17 cellular contexts compared by ENCODE assay signal in the genomic region with DNA sequence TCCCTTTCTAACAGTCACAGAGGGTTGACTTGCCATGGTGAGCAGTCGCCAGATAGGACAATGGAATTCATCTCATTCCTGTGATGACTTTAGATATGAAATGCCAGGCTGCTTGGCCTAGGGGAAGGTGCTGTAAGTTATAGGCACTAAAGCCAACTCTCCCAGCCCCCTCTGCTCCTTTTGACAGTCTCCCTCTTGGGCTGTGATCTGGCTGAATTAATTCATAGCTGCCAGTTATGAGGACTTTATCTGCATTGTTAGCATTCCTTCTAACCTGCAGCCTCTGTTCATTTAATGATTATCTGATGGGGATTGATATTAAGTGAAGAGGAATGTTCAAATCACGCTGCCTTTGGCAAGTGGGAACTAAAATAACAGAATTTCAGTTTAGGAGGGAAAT.
DNase-seq lines count a peak whose midpoint lies in the region; ATAC-seq, FAIRE-seq and TF ChIP-seq lines count a peak whose summit lies in the region.
"Had no signal": no experiment of that assay in that cellular context is flagged by ENCODE, and none has a peak within 500 bp of the region (broad histone marks: within the 10 kb centered on the region; RNA-seq: fewer than 3 reads in every experiment).

No MANE protein-coding gene starts in this region.

- 92% methylated on average over 2 of the region's 2 CpGs for WGBS in mammary epithelial cell (ENCODE audit: low coverage, missing lambda C conversion rate)

- peak; percentile 27 for FAIRE-seq in urothelium cell line (lab: Jason Lieb, UNC)

- no peak overlapping the region for H3K9ac ChIP-seq in mammary epithelial cell (ENCODE audit: insufficient read depth, low read length)
- H3K9ac ChIP-seq: parathyroid adenoma had no signal

- no peaks in the 10 kb centered on the region for H3K79me2 ChIP-seq in mammary epithelial cell (ENCODE audit: insufficient read depth, low read length)
- H3K79me2 ChIP-seq: hepatocyte, parathyroid adenoma had no signal

- H2AFZ ChIP-seq in mammary epithelial cell (ENCODE audit: low read depth, low read length), result no peak overlapping the region
- H2AFZ ChIP-seq: hepatocyte, parathyroid adenoma had no signal

- H3K27ac ChIP-seq in mammary epithelial cell (ENCODE audit: insufficient read depth, low read depth, low read length), result no peak overlapping the region
- H3K27ac ChIP-seq: hepatocyte, parathyroid adenoma, thoracic aorta had no signal

- in situ Hi-C loops in mammary epithelial cell (cut with MboI; ENCODE audit: low sequenced_read_pairs in 2 of 2), result loop anchor here in 1 of 2 donors (10.0 kb wide), 1 partner anchor 167 kb away; no protein-coding TSS in a partner anchor

- no peaks in the 10 kb centered on the region for H4K20me1 ChIP-seq in mammary epithelial cell (ENCODE audit: insufficient read depth, low read length)

- dilution Hi-C loops in mammary epithelial cell (cut with HindIII; ENCODE audit: low sequenced_read_pairs), result no loop called here

- DNase-seq in HS-27A (ENCODE audit: low read depth) (peak; percentile 78), astrocyte of the hippocampus (ENCODE audit: low read depth, low spot score) (peak; percentile 66), kidney glomerular epithelial cell (lab: John Stamatoyannopoulos, UW) (peak; percentile 81), urothelium cell line (ENCODE audit: low spot score) (no peak), hippocampal formation (lab: John Stamatoyannopoulos, UW) (no peak), mammary epithelial cell (no peak)
- DNase-seq: activated CD4-positive, alpha-beta T cell treated with anti-CD3 and anti-CD28 coated beads, Interleukin-2, amount 50 U/mL, for 1 hour; activated naive CD4-positive, alpha-beta T cell treated with anti-CD3 and anti-CD28 coated beads, Interleukin-2, amount 10 ng/mL, durations not matched to agents 7 days and 5 days; DMS 273 treated with DMSO at 0.1 percent for 48 hours; GOT3; NCI-H1105 treated with DMSO at 0.1 percent for 48 hours; NCI-H748 treated with DMSO at 0.1 percent for 48 hours had no signal

- no peak overlapping the region for H3K4me2 ChIP-seq in mammary epithelial cell (ENCODE audit: insufficient read depth, low read depth, low read length)
- H3K4me2 ChIP-seq: hepatocyte had no signal

- no TSS peak for BruUV-seq in mammary epithelial cell (replicated peaks; lab: Mats Ljungman, UMichigan)

- H3K4me1 ChIP-seq in mammary epithelial cell (ENCODE audit: insufficient read depth, low read length), result peaks cover 20% of the 10 kb centered on the region
- H3K4me1 ChIP-seq: parathyroid adenoma had no signal

- H3K27me3 ChIP-seq in mammary epithelial cell (ENCODE audit: insufficient read depth, low read length), result no peaks in the 10 kb centered on the region
- H3K27me3 ChIP-seq: hepatocyte had no signal

- CTCF ChIA-PET in mammary epithelial cell (lab: Charles Lee; ENCODE audit: low non-redundant PET), result no interaction called here

- intact Hi-C loops in mammary epithelial cell (cut with micrococcal nuclease), result loop anchor here (1.0 to 10.0 kb wide), 3 partner anchors 174 to 283 kb away; no protein-coding TSS in a partner anchor

- TF ChIP-seq CTCF in mammary epithelial cell (conservative IDR thresholded peaks at IDR 0.05 in 1 of 2, IDR thresholded peaks at IDR 0.05 in 1 of 2; ENCODE audit: extremely low read depth in 1 of 2, insufficient read depth in 1 of 2, low read depth in 1 of 2, low read length in 2 of 2), result no peak

- ATAC-seq in HG03108 (IDR thresholded peaks at IDR 0.05; ENCODE audit: unreplicated experiment), result no peak
- ATAC-seq: stimulated activated effector memory CD8-positive, alpha-beta T cell treated with anti-CD3 and anti-CD28 coated beads, Interleukin-12 subunit alpha, Interleukin-12 subunit beta, amount 100 ng/mL, for 72 hours had no signal

- H3K4me3 ChIP-seq in mammary epithelial cell (replicated peaks in 1 of 3; ENCODE audit: insufficient read depth in 1 of 3, low read depth in 2 of 3, low read length in 3 of 3), result no peak overlapping the region
- H3K4me3 ChIP-seq: hepatocyte, thoracic aorta had no signal

- H3K9me3 ChIP-seq in mammary epithelial cell (replicated peaks; ENCODE audit: insufficient read depth, low read length), result no peaks in the 10 kb centered on the region
- H3K9me3 ChIP-seq: thoracic aorta had no signal

- H3K36me3 ChIP-seq in mammary epithelial cell (ENCODE audit: insufficient read depth, low read length), result no peaks in the 10 kb centered on the region
- H3K36me3 ChIP-seq: thoracic aorta had no signal

Comparison
In these comparisons a context has a peak if more than half of its experiments do, and no peak if none do; other contexts are left out.
1. DNase-seq: peak in HS-27A (single experiment), astrocyte of the hippocampus (single experiment) and kidney glomerular epithelial cell (single experiment); none in urothelium cell line (single experiment), hippocampal formation (0 of 2) and mammary epithelial cell (single experiment).